In genomic region chr5:163161512-163161911, GRCh38 we compare ENCODE assay signal across 11 cellular contexts.
"Had no signal": no experiment of that assay in that cellular context is flagged by ENCODE, and none has a peak within 500 bp of the region (broad histone marks: within the 10 kb centered on the region; RNA-seq: fewer than 3 reads in every experiment).

No MANE protein-coding gene starts in this region.

- DNase-seq: GM23248, GOT3, H7, H9, HCEC 1CT, HFFc6 had no signal

- H3K9ac ChIP-seq: GM23248 had no signal

- H3K27ac ChIP-seq: GM23248 had no signal

- H3K4me2 ChIP-seq: GM23338 had no signal

- H3K27ac Mint-ChIP-seq: GM23338, H9, HFFc6 had no signal

- H3K9me3 ChIP-seq: HAP-1 had no signal

- FAIRE-seq: H1, H54 had no signal

- H3K4me3 ChIP-seq: GM23248, GM23338, HAP-1 had no signal

- ATAC-seq: GM23338, HCT116 had no signal

- H3K4me1 Mint-ChIP-seq: GM23338, H9 had no signal

- H3K4me3 Mint-ChIP-seq: GM23338, H9, HFFc6 had no signal

- H3K36me3 ChIP-seq: HAP-1 had no signal

- H3K4me1 ChIP-seq: HAP-1 had no signal

- H2AFZ ChIP-seq: GM23248, GM23338 had no signal
